ENCODE assay signal across 1 cellular context in genomic region chr9:130599625-130600024, GRCh38.
TF ChIP-seq lines count a peak whose summit lies in the region.

No MANE protein-coding gene starts in this region.

TF ChIP-seq in HEK293, 187 proteins besides CTCF, POLR2A, EP300 and RAD21 (continued from another document):
- peak; percentile 62; the same call in 1 of the 2 replicates for TF ChIP-seq ZNF341 (tag by site-specific recombination; IDR thresholded peaks at IDR 0.05; ENCODE audit: low read depth)
